ENCODE assay signal across 14 cellular contexts in genomic region chr13:113852536-113853517, GRCh38. TPM values are rescaled to one million over a fixed set of nuclear protein-coding genes. Genes with fewer than 3 reads are reported as not detected.
DNase-seq lines count a peak whose midpoint lies in the region; ATAC-seq, FAIRE-seq and TF ChIP-seq lines count a peak whose summit lies in the region.
"Had no signal": no experiment of that assay in that cellular context is flagged by ENCODE, and none has a peak within 500 bp of the region (broad histone marks: within the 10 kb centered on the region; RNA-seq: fewer than 3 reads in every experiment).

No MANE protein-coding gene starts in this region.

- peaks cover 0 to 8% of the 10 kb centered on the region in 2 experiments for H4K20me1 ChIP-seq in H1 (replicated peaks in 1 of 2; ENCODE audit: control insufficient read depth in 1 of 2, insufficient read depth in 2 of 2, low read length in 2 of 2)
- H4K20me1 ChIP-seq in neural progenitor cell (ENCODE audit: low read depth): peaks cover 10% of the 10 kb centered on the region

- peaks cover 3% of the 10 kb centered on the region; the same call in 1 of the 2 replicates for H3K79me1 ChIP-seq in H1 (ENCODE audit: low read depth, low read length)

- no peak for ATAC-seq in heart right ventricle
- no peak for ATAC-seq in Right ventricle myocardium superior (ENCODE audit: poor library complexity)

- no peak overlapping the region for H4K5ac ChIP-seq in H1 (ENCODE audit: insufficient read length, low read depth, low read length)

- no peak overlapping the region for H3K4ac ChIP-seq in H1 (replicated peaks; ENCODE audit: insufficient read length, low read depth, low read length)

- H3K4me1 Mint-ChIP-seq in neural progenitor cell: peaks cover 36% of the 10 kb centered on the region

- intact Hi-C loops in heart right ventricle (cut with DNase I): no loop called here
- intact Hi-C loops in Right ventricle myocardium superior (cut with DNase I): no loop called here
- intact Hi-C loops in vagina (cut with DNase I): no loop called here

- H3K18ac ChIP-seq in H1 (ENCODE audit: extremely low read depth, low read length): no peak overlapping the region

- H3K36me3 ChIP-seq in heart right ventricle (peaks cover 0 to 24% (median 0%) of the 10 kb centered on the region in 9 donors), H1 (ENCODE audit: control insufficient read depth in 2 of 4, insufficient read depth in 4 of 4, low read length in 3 of 4) (no peaks in the 10 kb centered on the region), neural progenitor cell (no peaks in the 10 kb centered on the region), vagina (no peaks in the 10 kb centered on the region)

- no peak overlapping the region for H2BK120ac ChIP-seq in H1 (replicated peaks; ENCODE audit: low read depth, low read length)

- peak overlapping the region; percentile 32 for H3K27ac Mint-ChIP-seq in neural progenitor cell

- H3K14ac ChIP-seq in H1 (ENCODE audit: insufficient read length): no peak overlapping the region

- H3K4me3 ChIP-seq in heart right ventricle (no peak overlapping the region), H1 (ENCODE audit: extremely low read depth in 1 of 4, insufficient read depth in 2 of 4, low read depth in 3 of 4, low read length in 4 of 4) (no peak overlapping the region), neural progenitor cell (no peak overlapping the region), vagina (no peak overlapping the region)
- H3K4me3 ChIP-seq: SK-N-MC had no signal

- no peak for TF ChIP-seq RAD21 in H1 (IDR thresholded peaks at IDR 0.05 in 1 of 2, conservative IDR thresholded peaks at IDR 0.05 in 1 of 2; ENCODE audit: low read depth in 2 of 2, low read length in 2 of 2)

- DNase-seq in heart right ventricle (peak in 1 of 2 donors; percentile 3), Right ventricle myocardium superior (no peak), H1 (ENCODE audit: low read depth in 1 of 2, low spot score in 2 of 2) (peak in 1 of 2 experiments; percentile 39), neural progenitor cell (ENCODE audit: low spot score) (no peak), vagina (ENCODE audit: extremely low spot score in 2 of 2) (peak in 1 of 2 donors; percentile 83), NCI-H2196 treated with DMSO at 0.1 percent for 48 hours (lab: John Stamatoyannopoulos, UW; ENCODE audit: unreplicated experiment) (no peak), dermis blood vessel endothelial cell (no peak)
- no peak for DNase-seq in stimulated activated CD4-positive, alpha-beta T cell treated with anti-CD3 and anti-CD28 coated beads, Interleukin-4, amount 100 ng/mL, for 4 hours
- DNase-seq: DMS53 had no signal

- CTCF ChIA-PET in H1 (lab: Charles Lee; ENCODE audit: partially characterized antibody): interaction anchor here (1.2 to 2.1 kb wide), 3 partner anchors 10 to 52 kb away, joined by 4 to 6 read pairs (median 5); no protein-coding TSS in a partner anchor

- peaks cover 49 to 96% (median 89%) of the 10 kb centered on the region in 9 donors for H3K4me1 ChIP-seq in heart right ventricle
- H3K4me1 ChIP-seq in H1 (replicated peaks in 1 of 4; ENCODE audit: control insufficient read depth in 3 of 4, insufficient read depth in 4 of 4, low read length in 3 of 4): peaks cover 0 to 15% (median 6%) of the 10 kb centered on the region in 4 experiments; a peak in 6 of 7 replicates
- H3K4me1 ChIP-seq in neural progenitor cell: peaks cover 12% of the 10 kb centered on the region
- H3K4me1 ChIP-seq in vagina: peaks cover 89% of the 10 kb centered on the region

- H3K27me3 Mint-ChIP-seq in neural progenitor cell (ENCODE audit: insufficient read depth, low read depth): peaks cover 6% of the 10 kb centered on the region

- peak overlapping the region; percentile 40 for H4K91ac ChIP-seq in H1 (replicated peaks; ENCODE audit: insufficient read length, low read length)

- H3K4me3 Mint-ChIP-seq in neural progenitor cell: no peak overlapping the region
- H3K4me3 Mint-ChIP-seq: neural crest cell had no signal

- no peak for TF ChIP-seq CTCF in heart right ventricle (IDR thresholded peaks at IDR 0.05)
- TF ChIP-seq CTCF in H1 (IDR thresholded peaks at IDR 0.05; ENCODE audit: control extremely low read depth in 1 of 3, insufficient read depth in 1 of 3, low read depth in 1 of 3, low read length in 3 of 3): no peak
- no peak for TF ChIP-seq CTCF in neural progenitor cell (IDR thresholded peaks at IDR 0.05)
- no peak for TF ChIP-seq CTCF in vagina (IDR thresholded peaks at IDR 0.05)

- no peak overlapping the region for H2AK5ac ChIP-seq in H1 (ENCODE audit: low read depth, low read length)

- H3K9me3 ChIP-seq in heart right ventricle (no peaks in the 10 kb centered on the region), H1 (ENCODE audit: insufficient read depth in 2 of 2, low read depth in 1 of 2, low read length in 1 of 2) (no peaks in the 10 kb centered on the region), neural progenitor cell (ENCODE audit: low read depth) (no peaks in the 10 kb centered on the region), vagina (no peaks in the 10 kb centered on the region)

- H2BK15ac ChIP-seq in H1 (ENCODE audit: low read length): no peak overlapping the region

- H2AFZ ChIP-seq in H1 (ENCODE audit: low read length) (no peak overlapping the region), neural progenitor cell (replicated peaks) (no peak overlapping the region)

- H3K9me3 Mint-ChIP-seq in neural progenitor cell: no peaks in the 10 kb centered on the region
- H3K9me3 Mint-ChIP-seq: neural crest cell had no signal

- H3K79me2 ChIP-seq in H1 (ENCODE audit: control insufficient read depth in 1 of 2, insufficient read depth in 2 of 2, low read length in 2 of 2) (peaks cover 0 to 18% of the 10 kb centered on the region in 2 experiments; a peak in 1 of 4 replicates), neural progenitor cell (ENCODE audit: low read depth) (peaks cover 20% of the 10 kb centered on the region)

- peaks cover under 1% of the 10 kb centered on the region for H3K36me3 Mint-ChIP-seq in neural progenitor cell

- H3K4me2 ChIP-seq in H1 (ENCODE audit: insufficient read depth in 1 of 2, low read depth in 2 of 2, low read length in 2 of 2) (no peak overlapping the region), neural progenitor cell (no peak overlapping the region)

- H3K23me2 ChIP-seq in H1 (ENCODE audit: low read depth, low read length): peaks cover 7% of the 10 kb centered on the region; the same call in 1 of the 2 replicates

- H2BK20ac ChIP-seq in H1 (ENCODE audit: low read length): no peak overlapping the region

- no peak overlapping the region for H2BK5ac ChIP-seq in H1 (ENCODE audit: low read depth, low read length)

- H3K27me3 ChIP-seq in heart right ventricle (no peaks in the 10 kb centered on the region), H1 (replicated peaks in 1 of 4; ENCODE audit: control insufficient read depth in 3 of 4, extremely low read depth in 1 of 4, insufficient read depth in 3 of 4, low read length in 3 of 4) (no peaks in the 10 kb centered on the region), neural progenitor cell (no peaks in the 10 kb centered on the region), vagina (no peaks in the 10 kb centered on the region)

- FAIRE-seq in H1 (lab: Jason Lieb, UNC): no peak
- FAIRE-seq: frontal cortex, GM19239, keratinocyte had no signal

- WGBS in heart right ventricle, 2 donors: 77 to 78% methylated on average over 22 of the region's 22 CpGs
- 89% methylated on average over 21 of the region's 22 CpGs; no CpG with 5 or more reads in 1 of the 2 experiments for WGBS in H1 (ENCODE audit: extremely low coverage in 1 of 2, insufficient coverage in 1 of 2, insufficient read length in 1 of 2, insufficient replicate concordance in 2 of 2, low coverage in 1 of 2, low lambda C conversion rate in 2 of 2, missing lambda C conversion rate in 1 of 2), 2 experiments

- H3K9ac ChIP-seq in H1 (replicated peaks in 1 of 4; ENCODE audit: extremely low read depth in 1 of 4, low read depth in 3 of 4, low read length in 3 of 4): no peak overlapping the region
- H3K9ac ChIP-seq in neural progenitor cell: no peak overlapping the region

- peaks cover 11% of the 10 kb centered on the region for H3F3A ChIP-seq in neural progenitor cell (ENCODE audit: low read depth)

- H2BK12ac ChIP-seq in H1 (ENCODE audit: low read depth, low read length): no peak overlapping the region

- H4K8ac ChIP-seq in H1 (ENCODE audit: extremely low read depth, insufficient read depth, low read length): no peak overlapping the region

- TF ChIP-seq POLR2A in H1 (IDR thresholded peaks at IDR 0.05; ENCODE audit: control extremely low read depth in 1 of 2, low read depth in 2 of 2, low read length in 2 of 2): no peak
- no peak for TF ChIP-seq POLR2A in vagina (IDR thresholded peaks at IDR 0.05)

- TF ChIP-seq EP300 in H1 (IDR thresholded peaks at IDR 0.05; ENCODE audit: borderline replicate concordance in 1 of 2, low read depth in 2 of 2, low read length in 2 of 2): no peak

- no peak overlapping the region for H3K23ac ChIP-seq in H1 (ENCODE audit: insufficient read length)

- POLR2A ChIA-PET in H1 (lab: Charles Lee; ENCODE audit: partially characterized antibody): interaction anchor here (1.4 kb wide), 1 partner anchor 8 kb away, joined by 3 read pairs; no protein-coding TSS in a partner anchor

- H3K56ac ChIP-seq in H1 (replicated peaks; ENCODE audit: insufficient read length, low read depth, low read length): no peak overlapping the region

- H3K27ac ChIP-seq in heart right ventricle: peak overlapping the region in 8 of 10 donors; percentile 29 to 80 (median 60)
- no peak overlapping the region for H3K27ac ChIP-seq in H1 (ENCODE audit: low read depth, low read length)
- no peak overlapping the region for H3K27ac ChIP-seq in neural progenitor cell
- H3K27ac ChIP-seq in vagina: peak overlapping the region; percentile 77
- H3K27ac ChIP-seq: SK-N-MC had no signal

TF ChIP-seq in H1, 55 proteins besides CTCF, POLR2A, EP300 and RAD21 (continues in another document):
- TF ChIP-seq HDAC6 (IDR thresholded peaks at IDR 0.05; ENCODE audit: low read depth, low read length) (no peak), TAF7 (optimal IDR thresholded peaks at IDR 0.05; ENCODE audit: borderline replicate concordance, low read depth, low read length) (no peak), CBX8 (IDR thresholded peaks at IDR 0.05; ENCODE audit: borderline replicate concordance, low read depth, low read length) (no peak)

RNA-seq across cellular contexts. Expression of gene GAS6, which starts 11.0 kb away (rescaled TPM):
- total RNA-seq in heart right ventricle (100 to 1,000 TPM; 146 to 223 (median 174) TPM), Right ventricle myocardium superior (181 TPM), neural progenitor cell (ENCODE audit: low replicate concordance) (12.8 and 31.7 TPM in 2 replicates), vagina (215 TPM), dermis blood vessel endothelial cell (147 and 174 TPM in 2 replicates)
- polyA plus RNA-seq in heart right ventricle (100 to 1,000 TPM; 113 to 280 TPM), H1 (2011; rRNA removed) (31.0 and 37.3 TPM in 2 replicates)
- 18.4 and 18.6 TPM in 2 replicates for total RNA-seq in H1 (2021; fragmentation: NEBNext Ultra II Directional; extraction: Animal tissue kit (Norgen Biotek cat#: 25700))
- 33.1 TPM for polyA plus RNA-seq in H1 (2011; cell fraction: cytosol; rRNA removed)
- polyA plus RNA-seq in H1 (2011; cell fraction: nucleus; rRNA removed): 60.3 TPM
- polyA plus RNA-seq in H1 (2012, experiment 1 of 2): 17.9 to 34.8 TPM (median 30.9 TPM) in 4 replicates
- polyA plus RNA-seq in H1 (2012, experiment 2 of 2): 18.3 TPM
- polyA plus RNA-seq in H1 (2013, experiment 1 of 2): 11.4 TPM
- polyA plus RNA-seq in H1 (2013, experiment 2 of 2): 10.5 TPM
- 6.4 and 7.4 TPM in 2 replicates for polyA minus RNA-seq in H1 (2011; rRNA and poly(A)+ RNA removed)
- polyA minus RNA-seq in H1 (2011; cell fraction: cytosol; rRNA and poly(A)+ RNA removed): 11.8 TPM
- polyA minus RNA-seq in H1 (2011; cell fraction: nucleus; rRNA and poly(A)+ RNA removed): 13.8 TPM

Comparison
In these comparisons a context has a peak if more than half of its experiments do, and no peak if none do; other contexts are left out.
1. H3K27ac ChIP-seq: peak in heart right ventricle (8 of 10) and vagina (single experiment); none in H1 (single experiment) and neural progenitor cell (single experiment).